Comparison of ENCODE assay signal across 7 cellular contexts in genomic region chr1:155795618-155796017, GRCh38.
DNase-seq lines count a peak whose midpoint lies in the region; ATAC-seq and TF ChIP-seq lines count a peak whose summit lies in the region.
"Not testable (repeated sequence)": the region's sequence is repeated elsewhere in the genome, so short reads cannot be mapped to it uniquely, and the experiment has no call there.

No MANE protein-coding gene starts in this region.

- in situ Hi-C loops in IMR-90 (cut with MboI; ENCODE audit: low sequenced_read_pairs), result not testable (repeated sequence)

- not testable (repeated sequence) for H2AFZ ChIP-seq in IMR-90 (replicated peaks; ENCODE audit: low read length, poor library complexity)

- BruUV-seq in IMR-90 (replicated peaks; lab: Mats Ljungman, UMichigan), result not testable (repeated sequence)

- H3K14ac ChIP-seq in IMR-90 (replicated peaks; ENCODE audit: low read depth, low read length), result not testable (repeated sequence)

- not testable (repeated sequence) for H4K8ac ChIP-seq in IMR-90 (ENCODE audit: low read depth in 2 of 2, low read length in 2 of 2)

- not testable (repeated sequence) for H4K91ac ChIP-seq in IMR-90 (ENCODE audit: insufficient read depth, low read depth, low read length)

- not testable (repeated sequence) for H3K4me2 ChIP-seq in IMR-90 (ENCODE audit: low read depth, low read length)

- H3K79me1 ChIP-seq in IMR-90 (ENCODE audit: low read depth in 1 of 2, low read length in 2 of 2), result peaks cover 8 to 21% of the 10 kb centered on the region in 2 experiments; a peak in 3 of 4 replicates

- not testable (repeated sequence) for H3K9me1 ChIP-seq in IMR-90 (ENCODE audit: insufficient read depth, low read length)

- H4K5ac ChIP-seq in IMR-90 (ENCODE audit: low read depth, low read length), result not testable (repeated sequence)

- H2AK9ac ChIP-seq in IMR-90 (replicated peaks; ENCODE audit: low read depth, low read length, poor library complexity), result not testable (repeated sequence)

- POLR2A ChIA-PET in IMR-90 (lab: Charles Lee; ENCODE audit: unreplicated experiment), result not testable (repeated sequence)

- H3K23ac ChIP-seq in IMR-90 (ENCODE audit: low read depth, low read length), result not testable (repeated sequence)

- not testable (repeated sequence) for ATAC-seq in IMR-90 (ENCODE audit: low read depth)
- ATAC-seq in Right ventricle myocardium superior (ENCODE audit: poor library complexity) (peak; percentile 58), heart right ventricle (peak; percentile 31 to 90 (median 72))

- not testable (repeated sequence) for H3K4ac ChIP-seq in IMR-90 (ENCODE audit: low read depth, low read length)

- H3K4me1 ChIP-seq in IMR-90 (ENCODE audit: control insufficient read depth, insufficient read depth, low read length); heart right ventricle; left ventricle myocardium inferior; right atrium auricular region: not testable (repeated sequence)

- H3K18ac ChIP-seq in IMR-90 (ENCODE audit: low read depth, low read length), result not testable (repeated sequence)

- not testable (repeated sequence) for H3K56ac ChIP-seq in IMR-90 (ENCODE audit: extremely low read depth, insufficient read depth, low read length)

- H2AK5ac ChIP-seq in IMR-90 (ENCODE audit: low read depth, low read length), result peak overlapping the region; percentile 90; the same call in 1 of the 2 replicates

- no CpG with 5 or more reads among the region's 4 CpGs for WGBS in IMR-90 (ENCODE audit: extremely low coverage in 2 of 2, insufficient read length in 1 of 2), 2 experiments
- WGBS in heart right ventricle, 2 donors, result 51 to 68% methylated on average over 4 of the region's 4 CpGs

- not testable (repeated sequence) for H2BK15ac ChIP-seq in IMR-90 (ENCODE audit: low read depth, low read length)

- H3K36me3 ChIP-seq in IMR-90 (ENCODE audit: control insufficient read depth, insufficient read depth, low read length) (peaks cover 20% of the 10 kb centered on the region), heart right ventricle (peaks cover 0 to 99% (median 27%) of the 10 kb centered on the region in 9 donors), left ventricle myocardium inferior (peaks cover 76% of the 10 kb centered on the region), right atrium auricular region (peaks cover 41% of the 10 kb centered on the region)

- H3K27me3 ChIP-seq in IMR-90 (ENCODE audit: control insufficient read depth, insufficient read depth, low read length); heart right ventricle; left ventricle myocardium inferior (ENCODE audit: low read depth); right atrium auricular region: not testable (repeated sequence)

- H4K20me1 ChIP-seq in IMR-90 (ENCODE audit: insufficient read depth, low read length), result not testable (repeated sequence)

- not testable (repeated sequence) for DNase-seq in IMR-90; Right ventricle myocardium superior; left ventricle myocardium inferior; right atrium auricular region (ENCODE audit: low spot score)
- peak; percentile 26 for DNase-seq in activated CD8-positive, alpha-beta memory T cell treated with anti-CD3 and anti-CD28 coated beads for 24 hours
- DNase-seq in heart right ventricle, result peak in 1 of 2 donors; percentile 20
- DNase-seq in myocyte (ENCODE audit: low read depth), result peak; percentile 46

- not testable (repeated sequence) for H2BK20ac ChIP-seq in IMR-90 (ENCODE audit: low read depth, low read length)

- not testable (repeated sequence) for H3K9me3 ChIP-seq in IMR-90 (ENCODE audit: control insufficient read depth, insufficient read depth, low read length); heart right ventricle; left ventricle myocardium inferior (replicated peaks); right atrium auricular region

- TF ChIP-seq POLR2A in IMR-90 (IDR thresholded peaks at IDR 0.05; ENCODE audit: low read depth, low read length), result not testable (repeated sequence)

- H3K9ac ChIP-seq in IMR-90 (ENCODE audit: low read depth, low read length), result not testable (repeated sequence)

- not testable (repeated sequence) for H3K4me3 ChIP-seq in IMR-90 (ENCODE audit: insufficient read depth, low read depth, low read length); heart right ventricle; left ventricle myocardium inferior; right atrium auricular region

- CTCF ChIA-PET in IMR-90 (lab: Yijun Ruan, JAX), result not testable (repeated sequence)

- not testable (repeated sequence) for H2BK5ac ChIP-seq in IMR-90 (ENCODE audit: low read depth, low read length, poor library complexity, severe bottlenecking)

- TF ChIP-seq RAD21 in IMR-90 (IDR thresholded peaks at IDR 0.05; ENCODE audit: low read length), result not testable (repeated sequence)

- peak overlapping the region; percentile 43; the same call in 1 of the 2 replicates for H2BK120ac ChIP-seq in IMR-90 (ENCODE audit: low read depth, low read length)

- H3K27ac ChIP-seq in IMR-90 (ENCODE audit: insufficient read depth, low read length), result not testable (repeated sequence)
- H3K27ac ChIP-seq in heart right ventricle, result peak overlapping the region in 4 of 10 donors; percentile 18 to 63 (median 47)
- peak overlapping the region; percentile 47 for H3K27ac ChIP-seq in left ventricle myocardium inferior (replicated peaks)
- peak overlapping the region; percentile 17 to 43 for H3K27ac ChIP-seq in right atrium auricular region

- TF ChIP-seq CTCF in IMR-90 (conservative IDR thresholded peaks at IDR 0.05; ENCODE audit: low read depth, low read length); heart right ventricle (IDR thresholded peaks at IDR 0.05); left ventricle myocardium inferior (IDR thresholded peaks at IDR 0.05; ENCODE audit: borderline replicate concordance); right atrium auricular region (IDR thresholded peaks at IDR 0.05): not testable (repeated sequence)

- dilution Hi-C loops in IMR-90 (cut with HindIII; ENCODE audit: low sequenced_read_pairs, unreplicated experiment), result not testable (repeated sequence)

- intact Hi-C loops in IMR-90 (cut with micrococcal nuclease); Right ventricle myocardium superior (cut with DNase I); heart right ventricle (cut with DNase I); left ventricle myocardium inferior (cut with micrococcal nuclease): not testable (repeated sequence)
